ENCODE assay signal across 8 cellular contexts in the genomic region with DNA sequence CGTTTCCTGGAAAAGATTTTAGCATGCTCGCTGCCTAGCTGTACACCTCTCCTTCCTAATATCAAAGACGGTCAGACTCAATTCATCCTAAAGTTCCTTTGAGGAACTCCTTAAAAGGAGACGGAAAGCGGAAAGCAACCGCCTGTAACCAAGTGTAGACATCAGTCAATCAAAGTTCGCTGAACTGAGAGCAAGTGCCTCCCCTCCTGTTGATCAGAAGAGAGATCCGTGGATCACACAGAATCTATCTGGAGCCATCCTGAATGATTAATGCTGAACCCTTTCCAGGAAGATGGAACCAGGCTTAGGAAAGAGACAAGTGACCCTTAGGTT. TPM values are rescaled to one million over a fixed set of nuclear protein-coding genes. Genes with fewer than 3 reads are reported as not detected.
A peak's percentile ranks its signal among the peaks of the same experiment; 100 is the strongest.
DNase-seq lines count a peak whose midpoint lies in the region; ATAC-seq, FAIRE-seq and TF ChIP-seq lines count a peak whose summit lies in the region.

No MANE protein-coding gene starts in this region.

- H3K4me3 ChIP-seq in HAP-1 = peak overlapping the region; percentile 90
- H3K4me3 ChIP-seq in OCI-LY3 (ENCODE audit: low read length) = peak overlapping the region; percentile 80
- peak overlapping the region; percentile 66 for H3K4me3 ChIP-seq in bronchial epithelial cell (ENCODE audit: low read depth, low read length)

- H3K27me3 ChIP-seq in HAP-1 (ENCODE audit: low read depth) (no peaks in the 10 kb centered on the region), OCI-LY3 (ENCODE audit: low read depth, low read length) (no peaks in the 10 kb centered on the region), bronchial epithelial cell (ENCODE audit: control insufficient read depth, insufficient read depth, low read length) (no peaks in the 10 kb centered on the region)

- FAIRE-seq in bronchial epithelial cell (lab: Jason Lieb, UNC) = no peak

- DNase-seq in GDM1 (lab: John Stamatoyannopoulos, UW) (peak; percentile 35), HAP-1 (ENCODE audit: low spot score in 2 of 2) (peak in 1 of 2 experiments; percentile 11), bronchial epithelial cell (ENCODE audit: low read depth) (peak; percentile 21), left lobe of liver (ENCODE audit: low spot score) (no peak), superior temporal gyrus (ENCODE audit: extremely low spot score) (peak; percentile 55), GOT3 (lab: John Stamatoyannopoulos, UW) (no peak)

- H2AFZ ChIP-seq in OCI-LY3 (ENCODE audit: low read depth, low read length) = peak overlapping the region; percentile 15; the same call in 1 of the 2 replicates

- peaks cover 42% of the 10 kb centered on the region for H3K79me2 ChIP-seq in OCI-LY3 (ENCODE audit: low read length)

- no peaks in the 10 kb centered on the region for H3K9me3 ChIP-seq in HAP-1
- H3K9me3 ChIP-seq in OCI-LY3 (ENCODE audit: insufficient read depth, low read length) = no peaks in the 10 kb centered on the region

- H3K4me2 ChIP-seq in OCI-LY3 (ENCODE audit: low read length) = peak overlapping the region; percentile 88

- ATAC-seq in left lobe of liver (peak; percentile 30), GM21515 (IDR thresholded peaks at IDR 0.05; ENCODE audit: unreplicated experiment) (no peak)

- no peaks in the 10 kb centered on the region for H3K36me3 ChIP-seq in HAP-1 (replicated peaks)
- peaks cover 5% of the 10 kb centered on the region for H3K36me3 ChIP-seq in OCI-LY3 (replicated peaks; ENCODE audit: low read depth, low read length)
- no peaks in the 10 kb centered on the region for H3K36me3 ChIP-seq in bronchial epithelial cell (ENCODE audit: control insufficient read depth, insufficient read depth, low read length)

- in situ Hi-C loops in HAP-1 (cut with MboI; ENCODE audit: low sequenced_read_pairs) = no loop called here

- peak overlapping the region; percentile 90 for H3K9ac ChIP-seq in OCI-LY3 (ENCODE audit: low read length)

- H3K27ac ChIP-seq in OCI-LY3 (ENCODE audit: low read length) = peak overlapping the region; percentile 79

- TF ChIP-seq CTCF in OCI-LY3 (IDR thresholded peaks at IDR 0.05; ENCODE audit: low read depth, low read length) = no peak
- no peak for TF ChIP-seq CTCF in bronchial epithelial cell (IDR thresholded peaks at IDR 0.05; ENCODE audit: insufficient read depth, low read length, severe bottlenecking)

- H4K20me1 ChIP-seq in OCI-LY3 (ENCODE audit: insufficient read depth, low read length) = peaks cover 7% of the 10 kb centered on the region

- H3K4me1 ChIP-seq in HAP-1 (peaks cover 17% of the 10 kb centered on the region), OCI-LY3 (ENCODE audit: low read length) (peaks cover 26% of the 10 kb centered on the region)

RNA-seq across cellular contexts. Expression of gene TEP1, which starts 0.5 kb away (rescaled TPM):
- total RNA-seq in bronchial epithelial cell = 9.7 and 10.2 TPM in 2 replicates
- total RNA-seq in left lobe of liver = 14.9 TPM

RNA-seq across cellular contexts. Expression of gene KLHL33, which starts 22.2 kb away (rescaled TPM):
- not detected in 2 replicates for total RNA-seq in bronchial epithelial cell
- 0.20 TPM for total RNA-seq in left lobe of liver

RNA-seq across cellular contexts. Expression of gene OSGEP, which starts 40.9 kb away (rescaled TPM):
- total RNA-seq in bronchial epithelial cell (15.0 and 15.4 TPM in 2 replicates), left lobe of liver (11.5 TPM)

RNA-seq across cellular contexts. Expression of gene APEX1, which starts 41.3 kb away (rescaled TPM):
- total RNA-seq in bronchial epithelial cell (25.3 and 56.1 TPM in 2 replicates), left lobe of liver (50.9 TPM)

RNA-seq across cellular contexts. Expression of gene PIP4P1, which starts 47.5 kb away (rescaled TPM):
- total RNA-seq in bronchial epithelial cell = 19.3 and 24.7 TPM in 2 replicates
- total RNA-seq in left lobe of liver = 11.7 TPM

Comparison
In these comparisons a context has a peak if more than half of its experiments do, and no peak if none do; other contexts are left out.
1. DNase-seq: peak in GDM1 (single experiment), bronchial epithelial cell (single experiment) and superior temporal gyrus (single experiment); none in left lobe of liver (single experiment) and GOT3 (single experiment).
2. Peak in every context shown above with its lines, with median percentiles within 50 percentile points of each other: H3K4me3 ChIP-seq.